8 cellular contexts compared by ENCODE assay signal in the genomic region with DNA sequence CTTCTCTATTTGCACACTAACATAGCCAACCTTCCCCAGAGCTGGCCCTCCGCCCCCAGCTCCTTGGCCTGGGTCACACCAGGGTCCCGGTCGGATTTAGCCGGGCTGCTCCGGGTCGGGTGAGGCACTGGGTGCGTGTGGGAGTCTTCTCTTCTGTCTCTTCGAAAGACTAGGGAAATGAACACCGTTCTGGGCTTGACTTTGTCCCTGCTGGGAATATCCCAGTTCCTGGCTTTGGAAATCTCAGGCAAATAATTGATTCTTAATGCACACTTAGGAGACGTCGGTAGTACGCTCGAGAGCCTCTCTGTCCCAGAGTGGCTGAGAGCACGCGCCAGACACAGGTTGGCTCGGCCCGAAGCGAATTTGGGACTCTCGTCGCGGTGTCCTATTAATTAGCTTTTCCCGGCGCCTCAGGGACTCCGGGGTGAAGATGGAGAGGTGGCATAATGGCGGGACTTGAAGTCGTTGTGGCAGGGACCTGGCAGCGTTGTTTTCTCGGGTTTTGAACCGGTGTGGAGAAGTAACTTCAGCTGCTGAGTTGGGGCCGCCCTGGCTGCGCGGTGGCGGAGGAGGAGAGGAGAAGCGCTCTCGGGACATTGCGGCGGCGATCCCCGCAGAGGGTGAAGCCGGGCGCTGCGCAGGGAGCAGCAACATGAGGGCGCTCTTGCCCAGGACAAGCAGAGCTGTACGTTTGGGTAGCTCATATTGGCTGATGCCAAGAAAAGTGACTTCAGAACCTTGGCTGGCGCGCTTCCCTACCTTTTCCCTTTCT. TPM values are rescaled to one million over a fixed set of nuclear protein-coding genes. Genes with fewer than 3 reads are reported as not detected.
DNase-seq lines count a peak whose midpoint lies in the region; ATAC-seq and TF ChIP-seq lines count a peak whose summit lies in the region.

No MANE protein-coding gene starts in this region.

- H3K9me1 ChIP-seq in IMR-90 (ENCODE audit: insufficient read depth, low read length): no peaks in the 10 kb centered on the region

- H3K27ac ChIP-seq in IMR-90 (ENCODE audit: insufficient read depth, low read length) (no peak overlapping the region), lower lobe of right lung (no peak overlapping the region), suprapubic skin (no peak overlapping the region)

- peak overlapping the region; percentile 16 for H2AK9ac ChIP-seq in IMR-90 (replicated peaks; ENCODE audit: low read depth, low read length, poor library complexity)

- POLR2A ChIA-PET in IMR-90 (lab: Charles Lee; ENCODE audit: unreplicated experiment): no interaction called here

- H4K91ac ChIP-seq in IMR-90 (ENCODE audit: insufficient read depth, low read depth, low read length): no peak overlapping the region

- H2BK120ac ChIP-seq in IMR-90 (ENCODE audit: low read depth, low read length): no peak overlapping the region

- H2AK5ac ChIP-seq in IMR-90 (ENCODE audit: low read depth, low read length): no peak overlapping the region

- TF ChIP-seq EP300 in suprapubic skin (IDR thresholded peaks at IDR 0.05): no peak

- peaks cover 17% of the 10 kb centered on the region for H3K9me3 Mint-ChIP-seq in activated T-cell treated with anti-CD3 and anti-CD28 coated beads, Interleukin-2, amount 50 U/mL, for 24 hours

- no peak overlapping the region for H3K56ac ChIP-seq in IMR-90 (ENCODE audit: extremely low read depth, insufficient read depth, low read length)

- no peak overlapping the region for H3K18ac ChIP-seq in IMR-90 (ENCODE audit: low read depth, low read length)

- H3K4me3 ChIP-seq in IMR-90 (ENCODE audit: insufficient read depth, low read depth, low read length) (0 out of 2 replicates have a peak overlapping the region, but pooled peaks have one; percentile 22), astrocyte of the spinal cord (ENCODE audit: low read depth, low read length) (peak overlapping the region; percentile 37), lower lobe of right lung (no peak overlapping the region), suprapubic skin (no peak overlapping the region)

- H2BK15ac ChIP-seq in IMR-90 (ENCODE audit: low read depth, low read length): no peak overlapping the region

- no peak overlapping the region for H3K27ac Mint-ChIP-seq in activated T-cell treated with anti-CD3 and anti-CD28 coated beads, Interleukin-2, amount 50 U/mL, for 24 hours

- no peak overlapping the region for H4K8ac ChIP-seq in IMR-90 (ENCODE audit: low read depth in 2 of 2, low read length in 2 of 2)

- H3K4ac ChIP-seq in IMR-90 (ENCODE audit: low read depth, low read length): no peak overlapping the region

- WGBS in IMR-90 (ENCODE audit: extremely low coverage in 2 of 2, insufficient read length in 1 of 2), 2 experiments: 3% methylated on average over 25 of the region's 46 CpGs; no CpG with 5 or more reads in 1 of the 2 experiments
- 6% methylated on average over 33 of the region's 46 CpGs for WGBS in suprapubic skin

- peaks cover 77% of the 10 kb centered on the region for H3K27me3 Mint-ChIP-seq in activated T-cell treated with anti-CD3 and anti-CD28 coated beads, Interleukin-2, amount 50 U/mL, for 24 hours

- peak; percentile 52 for TF ChIP-seq RAD21 in IMR-90 (IDR thresholded peaks at IDR 0.05; ENCODE audit: low read length)

- no peaks in the 10 kb centered on the region for H3K4me1 Mint-ChIP-seq in activated T-cell treated with anti-CD3 and anti-CD28 coated beads, Interleukin-2, amount 50 U/mL, for 24 hours (ENCODE audit: low read depth)

- no peak overlapping the region for H3K9ac ChIP-seq in IMR-90 (ENCODE audit: low read depth, low read length)

- in situ Hi-C loops in IMR-90 (cut with MboI; ENCODE audit: low sequenced_read_pairs) (loop anchor here (10.0 to 25.0 kb wide), 2 partner anchors 451 to 1238 kb away; no protein-coding TSS in a partner anchor), astrocyte of the spinal cord (cut with HindIII; ENCODE audit: low sequenced_read_pairs) (no loop called here)

- ATAC-seq in IMR-90 (ENCODE audit: low read depth) (peak; percentile 64), lower lobe of right lung (peak; percentile 26 to 64)

- intact Hi-C loops in IMR-90 (cut with micrococcal nuclease): no loop called here
- intact Hi-C loops in lower lobe of right lung (cut with DNase I): no loop called here

- BruUV-seq in IMR-90 (replicated peaks; lab: Mats Ljungman, UMichigan): no TSS peak

- H4K20me1 ChIP-seq in IMR-90 (ENCODE audit: insufficient read depth, low read length): no peaks in the 10 kb centered on the region

- H3K4me3 Mint-ChIP-seq in activated T-cell treated with anti-CD3 and anti-CD28 coated beads, Interleukin-2, amount 50 U/mL, for 24 hours: no peak overlapping the region

- H3K27me3 ChIP-seq in IMR-90 (ENCODE audit: control insufficient read depth, insufficient read depth, low read length) (peaks cover 48% of the 10 kb centered on the region), lower lobe of right lung (ENCODE audit: low read depth) (peaks cover 98% of the 10 kb centered on the region), suprapubic skin (peaks cover 100% of the 10 kb centered on the region)

- H3K9me3 ChIP-seq in IMR-90 (ENCODE audit: control insufficient read depth, insufficient read depth, low read length) (peaks cover 2% of the 10 kb centered on the region; the same call in 1 of the 2 replicates), lower lobe of right lung (no peaks in the 10 kb centered on the region), suprapubic skin (no peaks in the 10 kb centered on the region)

- TF ChIP-seq POLR2A in IMR-90 (IDR thresholded peaks at IDR 0.05; ENCODE audit: low read depth, low read length) (no peak), suprapubic skin (IDR thresholded peaks at IDR 0.05) (no peak)

- H3K36me3 ChIP-seq in IMR-90 (ENCODE audit: control insufficient read depth, insufficient read depth, low read length) (no peaks in the 10 kb centered on the region), lower lobe of right lung (no peaks in the 10 kb centered on the region), suprapubic skin (no peaks in the 10 kb centered on the region)

- peaks cover 3% of the 10 kb centered on the region for H3K36me3 Mint-ChIP-seq in activated T-cell treated with anti-CD3 and anti-CD28 coated beads, Interleukin-2, amount 50 U/mL, for 24 hours (ENCODE audit: low read depth)

- DNase-seq in Daoy (ENCODE audit: low read depth): peak; percentile 90
- peak; percentile 30 for DNase-seq in IMR-90
- peak; percentile 71 for DNase-seq in astrocyte of the spinal cord (ENCODE audit: low read depth, low spot score)
- DNase-seq in lower lobe of right lung: no peak
- DNase-seq in HUDEP-2 (lab: John Stamatoyannopoulos, UW; ENCODE audit: unreplicated experiment in 76 of 76): no peak
- no peak for DNase-seq in stimulated activated CD4-positive, alpha-beta T cell treated with anti-CD3 and anti-CD28 coated beads, Interleukin-4, amount 100 ng/mL, for 1 hour
- no peak for DNase-seq in activated T-cell treated with anti-CD3 and anti-CD28 coated beads, Interleukin-2, amount 50 U/mL, for 24 hours
- DNase-seq in suprapubic skin (ENCODE audit: low spot score in 2 of 2): no peak

- H3K14ac ChIP-seq in IMR-90 (replicated peaks; ENCODE audit: low read depth, low read length): no peak overlapping the region

- CTCF ChIA-PET in IMR-90 (lab: Yijun Ruan, JAX): interaction anchor here (0.8 to 1.1 kb wide), 2 partner anchors 756 to 1441 kb away, joined by 3 to 4 read pairs; no protein-coding TSS in a partner anchor

- TF ChIP-seq CTCF in IMR-90 (conservative IDR thresholded peaks at IDR 0.05; ENCODE audit: low read depth, low read length) (peak; percentile 40), astrocyte of the spinal cord (IDR thresholded peaks at IDR 0.05; ENCODE audit: low read depth, low read length) (peak; percentile 68), lower lobe of right lung (IDR thresholded peaks at IDR 0.05) (no peak), suprapubic skin (IDR thresholded peaks at IDR 0.05) (no peak)

- H2BK5ac ChIP-seq in IMR-90 (ENCODE audit: low read depth, low read length, poor library complexity, severe bottlenecking): no peak overlapping the region

- no peak overlapping the region for H3K23ac ChIP-seq in IMR-90 (ENCODE audit: low read depth, low read length)

- no peaks in the 10 kb centered on the region for H3K79me1 ChIP-seq in IMR-90 (ENCODE audit: low read depth in 1 of 2, low read length in 2 of 2)

- no peaks in the 10 kb centered on the region for H3K4me1 ChIP-seq in IMR-90 (ENCODE audit: control insufficient read depth, insufficient read depth, low read length)
- H3K4me1 ChIP-seq in lower lobe of right lung: no peaks in the 10 kb centered on the region
- peaks cover 7% of the 10 kb centered on the region for H3K4me1 ChIP-seq in suprapubic skin

- H4K5ac ChIP-seq in IMR-90 (ENCODE audit: low read depth, low read length): no peak overlapping the region

- peak overlapping the region; percentile 79 for H3K4me2 ChIP-seq in IMR-90 (ENCODE audit: low read depth, low read length)

- H2BK20ac ChIP-seq in IMR-90 (ENCODE audit: low read depth, low read length): no peak overlapping the region

- H2AFZ ChIP-seq in IMR-90 (replicated peaks; ENCODE audit: low read length, poor library complexity): peak overlapping the region; percentile 75

- dilution Hi-C loops in IMR-90 (cut with HindIII; ENCODE audit: low sequenced_read_pairs, unreplicated experiment): no loop called here

TF ChIP-seq in IMR-90, 13 proteins besides CTCF, POLR2A, EP300 and RAD21:
- TF ChIP-seq CHD1 (IDR thresholded peaks at IDR 0.05; ENCODE audit: low read depth, low read length) (no peak), SMC3 (IDR thresholded peaks at IDR 0.05; ENCODE audit: low read depth, low read length) (peak; percentile 23; the same call in 1 of the 2 replicates), NFE2L2 (IDR thresholded peaks at IDR 0.05; ENCODE audit: low read depth, low read length) (no peak)

RNA-seq across cellular contexts. Expression of a gene that starts 7.5 kb away (rescaled TPM):
- 1.8 and 4.5 TPM in 2 replicates for total RNA-seq in Daoy (2014; rRNA removed; shearing (Covaris generic))
- not detected in 2 replicates for total RNA-seq in IMR-90 (2012; rRNA removed)
- not detected in 2 replicates for polyA plus RNA-seq in IMR-90 (2012; rRNA removed)
- polyA plus RNA-seq in IMR-90 (2012; cell fraction: cytosol; rRNA removed): 0.01 TPM in 1 of 2 replicates, not detected in the other
- polyA plus RNA-seq in IMR-90 (2012; cell fraction: nucleus; rRNA removed; ENCODE audit: low replicate concordance): not detected in 2 replicates
- total RNA-seq in lower lobe of right lung: not detected
- not detected for total RNA-seq in suprapubic skin

Comparison
In these comparisons a context has a peak if more than half of its experiments do, and no peak if none do; other contexts are left out.
1. DNase-seq: peak in Daoy (single experiment), IMR-90 (single experiment) and astrocyte of the spinal cord (single experiment); none in lower lobe of right lung (single experiment), HUDEP-2 (0 of 76), stimulated activated CD4-positive, alpha-beta T cell treated with anti-CD3 and anti-CD28 coated beads, Interleukin-4, amount 100 ng/mL, for 1 hour (single experiment), activated T-cell treated with anti-CD3 and anti-CD28 coated beads, Interleukin-2, amount 50 U/mL, for 24 hours (single experiment) and suprapubic skin (0 of 2).
2. H3K4me3 ChIP-seq: peak in IMR-90 (single experiment) and astrocyte of the spinal cord (single experiment); none in lower lobe of right lung (single experiment) and suprapubic skin (single experiment).
3. CTCF ChIP-seq: peak in IMR-90 (single experiment) and astrocyte of the spinal cord (single experiment); none in lower lobe of right lung (single experiment) and suprapubic skin (0 of 2).